1 cellular context compared by ENCODE assay signal in the genomic region with DNA sequence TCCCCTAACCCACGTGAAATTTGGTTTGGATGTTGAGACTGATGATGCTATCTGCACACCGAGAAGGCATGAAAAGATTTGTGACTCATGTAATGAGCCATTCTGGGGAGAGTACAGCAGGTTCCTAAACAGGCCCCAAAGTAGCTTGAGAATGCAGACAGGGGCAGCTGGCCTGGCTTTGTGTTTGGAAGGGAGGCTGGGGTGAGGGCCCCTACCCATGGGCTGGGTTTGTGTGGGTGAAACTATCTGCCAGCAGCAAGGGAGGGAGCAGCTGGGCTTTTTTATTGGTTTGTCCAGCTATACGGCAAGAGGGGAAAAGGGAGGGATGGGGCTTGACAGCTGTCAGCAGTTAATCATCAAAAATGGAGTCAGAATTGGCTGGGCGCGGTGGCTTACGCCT.
TF ChIP-seq lines count a peak whose summit lies in the region.

No MANE protein-coding gene starts in this region.

TF ChIP-seq in K562, 482 proteins besides CTCF, POLR2A, EP300 and RAD21 (continued from another document):
- TF ChIP-seq PKNOX1 (IDR thresholded peaks at IDR 0.05) (peak; percentile 75), TBP (optimal IDR thresholded peaks at IDR 0.05; ENCODE audit: low read depth, low read length) (no peak), GTF2E2 (tag; IDR thresholded peaks at IDR 0.05) (no peak), KAT8 (IDR thresholded peaks at IDR 0.05; ENCODE audit: low read depth) (no peak), HNRNPK (IDR thresholded peaks at IDR 0.05; ENCODE audit: low read depth, low read length, poor library complexity, severe bottlenecking) (no peak), ZSCAN32 (CRISPR knock-in tag; IDR thresholded peaks at IDR 0.05) (no peak)
